In genomic region chr2:80392446-80392845, GRCh38 we compare ENCODE assay signal across 19 cellular contexts.
"Had no signal": no experiment of that assay in that cellular context is flagged by ENCODE, and none has a peak within 500 bp of the region (broad histone marks: within the 10 kb centered on the region; RNA-seq: fewer than 3 reads in every experiment).

No MANE protein-coding gene starts in this region.

- DNase-seq: activated CD4-positive, alpha-beta T cell treated with anti-CD3 and anti-CD28 coated beads, Interleukin-2, amount 50 U/mL, for 1 hour; activated CD8-positive, alpha-beta memory T cell treated with anti-CD3 and anti-CD28 coated beads for 24 hours; activated naive CD8-positive, alpha-beta T cell treated with anti-CD3 and anti-CD28 coated beads, Interleukin-2, amount 10 ng/mL, durations not matched to agents 7 days and 5 days; anterior cingulate cortex; endodermal cell; left ventricle myocardium superior; mesendoderm; posterior cingulate gyrus; right cardiac atrium; small intestine; T-cell; T-helper 9 cell; upper lobe of left lung had no signal

- H3K27ac ChIP-seq: suprapubic skin, upper lobe of left lung had no signal

- FAIRE-seq: bronchial epithelial cell, keratinocyte, small intestine had no signal

- H3K27ac Mint-ChIP-seq: activated naive CD8-positive, alpha-beta T cell treated with anti-CD3 and anti-CD28 coated beads, Interleukin-2, amount 10 ng/mL, durations not matched to agents 7 days and 5 days; activated T-helper 1 cell treated with anti-CD3 and anti-CD28 coated beads, Interleukin-12 subunit alpha, Interleukin-12 subunit beta, Interleukin-2, Interleukin-4 antibody, amounts not matched to agents 30 ng/mL and 10 ng/mL and 1 ng/mL, durations not matched to agents 14 hours and 24 hours and 36 hours; endodermal cell; natural killer cell treated with Interleukin-12 subunit alpha and Interleukin-12 subunit beta and Interleukin-15 and Interleukin-18, amount 100 ng/mL, for 72 hours; stimulated activated naive CD8-positive, alpha-beta T cell treated with anti-CD3 and anti-CD28 coated beads, Interleukin-15, Interleukin-2, amounts not matched to agents 100 ng/mL and 50 ng/mL, for 24 hours; T-cell had no signal

- H3K36me3 ChIP-seq: suprapubic skin, upper lobe of left lung had no signal

- H3K4me3 Mint-ChIP-seq: activated naive CD8-positive, alpha-beta T cell treated with anti-CD3 and anti-CD28 coated beads, Interleukin-2, amount 10 ng/mL, durations not matched to agents 7 days and 5 days; activated T-helper 1 cell treated with anti-CD3 and anti-CD28 coated beads, Interleukin-12 subunit alpha, Interleukin-12 subunit beta, Interleukin-2, Interleukin-4 antibody, amounts not matched to agents 30 ng/mL and 10 ng/mL and 1 ng/mL, durations not matched to agents 14 hours and 24 hours and 36 hours; endodermal cell; natural killer cell treated with Interleukin-12 subunit alpha and Interleukin-12 subunit beta and Interleukin-15 and Interleukin-18, amount 100 ng/mL, for 72 hours; stimulated activated naive CD8-positive, alpha-beta T cell treated with anti-CD3 and anti-CD28 coated beads, Interleukin-15, Interleukin-2, amounts not matched to agents 100 ng/mL and 50 ng/mL, for 24 hours; T-cell had no signal

- H3K27me3 Mint-ChIP-seq: activated naive CD8-positive, alpha-beta T cell treated with anti-CD3 and anti-CD28 coated beads, Interleukin-2, amount 10 ng/mL, durations not matched to agents 7 days and 5 days; natural killer cell treated with Interleukin-12 subunit alpha and Interleukin-12 subunit beta and Interleukin-15 and Interleukin-18, amount 100 ng/mL, for 72 hours; stimulated activated naive CD8-positive, alpha-beta T cell treated with anti-CD3 and anti-CD28 coated beads, Interleukin-15, Interleukin-2, amounts not matched to agents 100 ng/mL and 50 ng/mL, for 24 hours; T-cell had no signal

- H3K4me1 Mint-ChIP-seq: activated naive CD8-positive, alpha-beta T cell treated with anti-CD3 and anti-CD28 coated beads, Interleukin-2, amount 10 ng/mL, durations not matched to agents 7 days and 5 days; T-cell had no signal

- H3K4me1 ChIP-seq: suprapubic skin, upper lobe of left lung had no signal

- H3K36me3 Mint-ChIP-seq: activated naive CD8-positive, alpha-beta T cell treated with anti-CD3 and anti-CD28 coated beads, Interleukin-2, amount 10 ng/mL, durations not matched to agents 7 days and 5 days; natural killer cell treated with Interleukin-12 subunit alpha and Interleukin-12 subunit beta and Interleukin-15 and Interleukin-18, amount 100 ng/mL, for 72 hours; T-cell had no signal

- H3K9me3 ChIP-seq: upper lobe of left lung had no signal

- H3K27me3 ChIP-seq: suprapubic skin, upper lobe of left lung had no signal

- H3K4me3 ChIP-seq: suprapubic skin, upper lobe of left lung had no signal
